In the genomic region with DNA sequence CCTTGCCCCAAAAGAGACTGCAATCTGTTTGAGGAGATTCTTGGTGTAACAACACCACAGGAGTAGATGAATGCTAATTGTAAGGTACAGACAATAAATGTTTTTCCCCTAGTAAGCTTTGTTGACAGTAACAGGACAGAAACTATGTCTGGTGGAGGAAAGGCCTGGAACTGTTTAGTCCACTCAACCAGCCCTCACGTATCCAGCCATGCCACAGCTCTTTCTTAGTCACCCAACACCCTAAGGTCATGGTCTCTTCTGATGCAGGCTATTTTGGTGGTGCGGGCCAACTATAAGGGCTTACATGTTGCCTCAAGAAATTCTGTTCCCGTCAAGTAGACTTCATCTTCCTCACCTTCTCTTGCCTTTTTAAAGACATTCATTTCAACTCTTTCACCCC, we compare ENCODE assay signal across 1 cellular context.
TF ChIP-seq lines count a peak whose summit lies in the region.

No MANE protein-coding gene starts in this region.

TF ChIP-seq in GM23338, 12 proteins besides CTCF, POLR2A, EP300 and RAD21 (continued from another document):
- TF ChIP-seq, protein P1, sequence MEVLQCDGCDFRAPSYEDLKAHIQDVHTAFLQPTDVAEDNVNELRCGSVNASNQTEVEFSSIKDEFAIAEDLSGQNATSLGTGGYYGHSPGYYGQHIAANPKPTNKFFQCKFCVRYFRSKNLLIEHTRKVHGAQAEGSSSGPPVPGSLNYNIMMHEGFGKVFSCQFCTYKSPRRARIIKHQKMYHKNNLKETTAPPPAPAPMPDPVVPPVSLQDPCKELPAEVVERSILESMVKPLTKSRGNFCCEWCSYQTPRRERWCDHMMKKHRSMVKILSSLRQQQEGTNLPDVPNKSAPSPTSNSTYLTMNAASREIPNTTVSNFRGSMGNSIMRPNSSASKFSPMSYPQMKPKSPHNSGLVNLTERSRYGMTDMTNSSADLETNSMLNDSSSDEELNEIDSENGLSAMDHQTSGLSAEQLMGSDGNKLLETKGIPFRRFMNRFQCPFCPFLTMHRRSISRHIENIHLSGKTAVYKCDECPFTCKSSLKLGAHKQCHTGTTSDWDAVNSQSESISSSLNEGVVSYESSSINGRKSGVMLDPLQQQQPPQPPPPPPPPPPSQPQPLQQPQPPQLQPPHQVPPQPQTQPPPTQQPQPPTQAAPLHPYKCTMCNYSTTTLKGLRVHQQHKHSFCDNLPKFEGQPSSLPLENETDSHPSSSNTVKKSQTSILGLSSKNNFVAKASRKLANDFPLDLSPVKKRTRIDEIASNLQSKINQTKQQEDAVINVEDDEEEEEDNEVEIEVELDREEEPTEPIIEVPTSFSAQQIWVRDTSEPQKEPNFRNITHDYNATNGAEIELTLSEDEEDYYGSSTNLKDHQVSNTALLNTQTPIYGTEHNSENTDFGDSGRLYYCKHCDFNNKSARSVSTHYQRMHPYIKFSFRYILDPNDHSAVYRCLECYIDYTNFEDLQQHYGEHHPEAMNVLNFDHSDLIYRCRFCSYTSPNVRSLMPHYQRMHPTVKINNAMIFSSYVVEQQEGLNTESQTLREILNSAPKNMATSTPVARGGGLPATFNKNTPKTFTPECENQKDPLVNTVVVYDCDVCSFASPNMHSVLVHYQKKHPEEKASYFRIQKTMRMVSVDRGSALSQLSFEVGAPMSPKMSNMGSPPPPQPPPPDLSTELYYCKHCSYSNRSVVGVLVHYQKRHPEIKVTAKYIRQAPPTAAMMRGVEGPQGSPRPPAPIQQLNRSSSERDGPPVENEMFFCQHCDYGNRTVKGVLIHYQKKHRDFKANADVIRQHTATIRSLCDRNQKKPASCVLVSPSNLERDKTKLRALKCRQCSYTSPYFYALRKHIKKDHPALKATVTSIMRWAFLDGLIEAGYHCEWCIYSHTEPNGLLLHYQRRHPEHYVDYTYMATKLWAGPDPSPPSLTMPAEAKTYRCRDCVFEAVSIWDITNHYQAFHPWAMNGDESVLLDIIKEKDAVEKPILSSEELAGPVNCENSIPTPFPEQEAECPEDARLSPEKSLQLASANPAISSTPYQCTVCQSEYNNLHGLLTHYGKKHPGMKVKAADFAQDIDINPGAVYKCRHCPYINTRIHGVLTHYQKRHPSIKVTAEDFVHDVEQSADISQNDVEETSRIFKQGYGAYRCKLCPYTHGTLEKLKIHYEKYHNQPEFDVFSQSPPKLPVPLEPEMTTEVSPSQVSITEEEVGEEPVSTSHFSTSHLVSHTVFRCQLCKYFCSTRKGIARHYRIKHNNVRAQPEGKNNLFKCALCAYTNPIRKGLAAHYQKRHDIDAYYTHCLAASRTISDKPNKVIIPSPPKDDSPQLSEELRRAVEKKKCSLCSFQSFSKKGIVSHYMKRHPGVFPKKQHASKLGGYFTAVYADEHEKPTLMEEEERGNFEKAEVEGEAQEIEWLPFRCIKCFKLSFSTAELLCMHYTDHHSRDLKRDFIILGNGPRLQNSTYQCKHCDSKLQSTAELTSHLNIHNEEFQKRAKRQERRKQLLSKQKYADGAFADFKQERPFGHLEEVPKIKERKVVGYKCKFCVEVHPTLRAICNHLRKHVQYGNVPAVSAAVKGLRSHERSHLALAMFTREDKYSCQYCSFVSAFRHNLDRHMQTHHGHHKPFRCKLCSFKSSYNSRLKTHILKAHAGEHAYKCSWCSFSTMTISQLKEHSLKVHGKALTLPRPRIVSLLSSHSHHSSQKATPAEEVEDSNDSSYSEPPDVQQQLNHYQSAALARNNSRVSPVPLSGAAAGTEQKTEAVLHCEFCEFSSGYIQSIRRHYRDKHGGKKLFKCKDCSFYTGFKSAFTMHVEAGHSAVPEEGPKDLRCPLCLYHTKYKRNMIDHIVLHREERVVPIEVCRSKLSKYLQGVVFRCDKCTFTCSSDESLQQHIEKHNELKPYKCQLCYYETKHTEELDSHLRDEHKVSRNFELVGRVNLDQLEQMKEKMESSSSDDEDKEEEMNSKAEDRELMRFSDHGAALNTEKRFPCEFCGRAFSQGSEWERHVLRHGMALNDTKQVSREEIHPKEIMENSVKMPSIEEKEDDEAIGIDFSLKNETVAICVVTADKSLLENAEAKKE (CRISPR knock-in tag; IDR thresholded peaks at IDR 0.05) = no peak
- TF ChIP-seq EZH2 (IDR thresholded peaks at IDR 0.05; ENCODE audit: low read depth, unreplicated experiment) (no peak), STAT1 (IDR thresholded peaks at IDR 0.05; ENCODE audit: unreplicated experiment) (no peak), NANOG (IDR thresholded peaks at IDR 0.05; ENCODE audit: borderline replicate concordance) (no peak), ZNF331 (CRISPR knock-in tag; IDR thresholded peaks at IDR 0.05; ENCODE audit: low read depth) (no peak), ZNF114 (CRISPR knock-in tag; IDR thresholded peaks at IDR 0.05) (no peak)
- TF ChIP-seq, protein P2, sequence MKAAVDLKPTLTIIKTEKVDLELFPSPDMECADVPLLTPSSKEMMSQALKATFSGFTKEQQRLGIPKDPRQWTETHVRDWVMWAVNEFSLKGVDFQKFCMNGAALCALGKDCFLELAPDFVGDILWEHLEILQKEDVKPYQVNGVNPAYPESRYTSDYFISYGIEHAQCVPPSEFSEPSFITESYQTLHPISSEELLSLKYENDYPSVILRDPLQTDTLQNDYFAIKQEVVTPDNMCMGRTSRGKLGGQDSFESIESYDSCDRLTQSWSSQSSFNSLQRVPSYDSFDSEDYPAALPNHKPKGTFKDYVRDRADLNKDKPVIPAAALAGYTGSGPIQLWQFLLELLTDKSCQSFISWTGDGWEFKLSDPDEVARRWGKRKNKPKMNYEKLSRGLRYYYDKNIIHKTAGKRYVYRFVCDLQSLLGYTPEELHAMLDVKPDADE (IDR thresholded peaks at IDR 0.05) = no peak
